8 cellular contexts compared by ENCODE assay signal in genomic region chr12:46384451-46385301, GRCh38. TPM values are rescaled to one million over a fixed set of nuclear protein-coding genes. Genes with fewer than 3 reads are reported as not detected.
DNase-seq lines count a peak whose midpoint lies in the region; ATAC-seq and TF ChIP-seq lines count a peak whose summit lies in the region.

No MANE protein-coding gene starts in this region.

- ATAC-seq in heart left ventricle (no peak), lower lobe of right lung (no peak), GM18520 (IDR thresholded peaks at IDR 0.05; ENCODE audit: unreplicated experiment) (no peak)

- no peak for TF ChIP-seq POLR2A in heart left ventricle (IDR thresholded peaks at IDR 0.05)
- no peak for TF ChIP-seq POLR2A in uterus (IDR thresholded peaks at IDR 0.05)

- DNase-seq in heart left ventricle = no peak
- DNase-seq in cardiac septum (ENCODE audit: low spot score) = no peak
- no peak for DNase-seq in ascending aorta (ENCODE audit: low spot score in 2 of 2)
- DNase-seq in lower lobe of right lung = no peak
- no peak for DNase-seq in uterus
- no peak for DNase-seq in NCI-H1694 (lab: John Stamatoyannopoulos, UW)
- DNase-seq in COLO668 (lab: John Stamatoyannopoulos, UW; ENCODE audit: unreplicated experiment) = no peak

- peaks cover 0 to 64% (median 50%) of the 10 kb centered on the region in 12 donors for H3K4me1 ChIP-seq in heart left ventricle
- H3K4me1 ChIP-seq in ascending aorta = peaks cover 14 to 50% of the 10 kb centered on the region in 2 donors
- H3K4me1 ChIP-seq in lower lobe of right lung = peaks cover 60% of the 10 kb centered on the region
- H3K4me1 ChIP-seq in uterus = peaks cover 3 to 20% of the 10 kb centered on the region in 2 donors

- H3K9me3 ChIP-seq in heart left ventricle (peaks cover 0 to 3% (median 0%) of the 10 kb centered on the region in 12 donors), ascending aorta (no peaks in the 10 kb centered on the region), lower lobe of right lung (no peaks in the 10 kb centered on the region), uterus (no peaks in the 10 kb centered on the region)

- H3K27ac ChIP-seq in heart left ventricle (peak overlapping the region; percentile 97 to 100 (median 100)), ascending aorta (peak overlapping the region; percentile 95 to 100), lower lobe of right lung (peak overlapping the region; percentile 98), uterus (peak overlapping the region; percentile 100)

- peak overlapping the region; percentile 30 to 82 (median 74) for H3K4me3 ChIP-seq in heart left ventricle
- H3K4me3 ChIP-seq in ascending aorta = peak overlapping the region; percentile 89 to 95
- peak overlapping the region; percentile 68 for H3K4me3 ChIP-seq in lower lobe of right lung
- peak overlapping the region; percentile 67 to 79 for H3K4me3 ChIP-seq in uterus

- no peaks in the 10 kb centered on the region for H3K36me3 ChIP-seq in heart left ventricle
- no peaks in the 10 kb centered on the region for H3K36me3 ChIP-seq in ascending aorta
- H3K36me3 ChIP-seq in lower lobe of right lung = no peaks in the 10 kb centered on the region
- H3K36me3 ChIP-seq in uterus = no peaks in the 10 kb centered on the region

- intact Hi-C loops in heart left ventricle (cut with DNase I) = loop anchor here (5.0 to 10.0 kb wide), 10 partner anchors 48 to 390 kb away; partner anchors contain the start of gene SCAF11 (in 1 of the 10)
- intact Hi-C loops in cardiac septum (cut with DNase I) = loop anchor here (5.0 kb wide), 4 partner anchors 48 to 138 kb away; no protein-coding TSS in a partner anchor
- intact Hi-C loops in ascending aorta (cut with DNase I) = loop anchor here (5.0 kb wide), 4 partner anchors 78 to 233 kb away; no protein-coding TSS in a partner anchor
- intact Hi-C loops in lower lobe of right lung (cut with DNase I) = no loop called here
- intact Hi-C loops in uterus (cut with DNase I; ENCODE audit: low total_unique reads) = no loop called here

- 72 to 77% (median 74%) methylated on average over 9 of the region's 9 CpGs for WGBS in heart left ventricle, 4 donors

- TF ChIP-seq CTCF in heart left ventricle (IDR thresholded peaks at IDR 0.05) (no peak), ascending aorta (IDR thresholded peaks at IDR 0.05) (no peak), lower lobe of right lung (IDR thresholded peaks at IDR 0.05) (no peak), uterus (IDR thresholded peaks at IDR 0.05) (no peak)

- H3K27me3 ChIP-seq in heart left ventricle (no peaks in the 10 kb centered on the region), ascending aorta (no peaks in the 10 kb centered on the region), lower lobe of right lung (ENCODE audit: low read depth) (no peaks in the 10 kb centered on the region), uterus (no peaks in the 10 kb centered on the region)

RNA-seq across cellular contexts. Expression of gene SLC38A2, which starts 12.1 kb away (rescaled TPM):
- total RNA-seq in heart left ventricle (100 to 1,000 TPM in 7 of 9 donors, 10 to 100 TPM in 2; 82.1 to 373 (median 161) TPM), cardiac septum (140 TPM), ascending aorta (384 TPM), lower lobe of right lung (284 TPM), uterus (100 to 1,000 TPM; 234 to 487 (median 372) TPM)
- polyA plus RNA-seq in heart left ventricle = 100 to 1,000 TPM in 1 of 2 donors, 10 to 100 TPM in 1; 39.7 to 195 TPM

Comparison
In these comparisons a context has a peak if more than half of its experiments do, and no peak if none do; other contexts are left out.
1. intact Hi-C loops: an anchor here in heart left ventricle (5.0 to 10.0 kb wide), cardiac septum (5.0 kb wide) and ascending aorta (5.0 kb wide); none called in lower lobe of right lung and uterus.